ENCODE assay signal across 11 cellular contexts in genomic region chr1:245921417-245921816, GRCh38.
"Had no signal": no experiment of that assay in that cellular context is flagged by ENCODE, and none has a peak within 500 bp of the region (broad histone marks: within the 10 kb centered on the region; RNA-seq: fewer than 3 reads in every experiment).

No MANE protein-coding gene starts in this region.

- H3K27ac ChIP-seq: GM23248 had no signal

- DNase-seq: GM23248, GOT3, H7, H9, HCEC 1CT, HFFc6 had no signal

- H3K9me3 ChIP-seq: HAP-1 had no signal

- H3K4me2 ChIP-seq: GM23338 had no signal

- H3K4me3 ChIP-seq: GM23248, GM23338, HAP-1 had no signal

- H3K4me1 ChIP-seq: HAP-1 had no signal

- H2AFZ ChIP-seq: GM23248, GM23338 had no signal

- FAIRE-seq: H1, H54 had no signal

- ATAC-seq: GM23338, HCT116 had no signal

- H3K9ac ChIP-seq: GM23248 had no signal
